In genomic region chr11:48025293-48025982, GRCh38 we compare ENCODE assay signal across 11 cellular contexts. TPM values are rescaled to one million over a fixed set of nuclear protein-coding genes. Genes with fewer than 3 reads are reported as not detected.
DNase-seq lines count a peak whose midpoint lies in the region; ATAC-seq and TF ChIP-seq lines count a peak whose summit lies in the region.
"Had no signal": no experiment of that assay in that cellular context is flagged by ENCODE, and none has a peak within 500 bp of the region (broad histone marks: within the 10 kb centered on the region; RNA-seq: fewer than 3 reads in every experiment).

No MANE protein-coding gene starts in this region.

- no peaks in the 10 kb centered on the region for H3K9me2 ChIP-seq in OCI-LY7 (ENCODE audit: insufficient read depth, low read length)

- CTCF ChIA-PET in OCI-LY7 (lab: Charles Lee; ENCODE audit: unreplicated experiment): interaction anchor here (0.5 to 1.5 kb wide), 3 partner anchors 17 to 45 kb away, joined by 4 to 9 read pairs (median 4); partner anchors contain the start of gene PTPRJ

- POLR2A ChIA-PET in OCI-LY7 (lab: Charles Lee): interaction anchor here (0.5 to 5.5 kb wide), 13 partner anchors 8 to 83 kb away, joined by 3 to 29 read pairs (median 7); no protein-coding TSS in a partner anchor

- no TSS peak for BruUV-seq in OCI-LY7 (replicated peaks; lab: Mats Ljungman, UMichigan)

- peak overlapping the region; percentile 61 for H3K4me3 ChIP-seq in OCI-LY7 (ENCODE audit: low read depth, low read length, poor library complexity, severe bottlenecking)
- H3K4me3 ChIP-seq: HAP-1, right lobe of liver had no signal

- H3K79me2 ChIP-seq in OCI-LY7 (ENCODE audit: insufficient read depth, low read depth, low read length): peaks cover 48% of the 10 kb centered on the region; the same call in 1 of the 2 replicates

- no peaks in the 10 kb centered on the region for H3K9me3 Mint-ChIP-seq in memory B cell
- H3K9me3 Mint-ChIP-seq in stimulated activated memory B cell treated with anti-CD40 and anti-IgM and Interleukin-4, amounts not matched to agents 10 μg/mL and 1 μg/mL and 100 μg/mL, for 72 hours: no peaks in the 10 kb centered on the region

- H2AFZ ChIP-seq in OCI-LY7 (ENCODE audit: low read length): no peak overlapping the region

- 0 out of 2 replicates have a peak, but pooled peaks have one; percentile 31 for TF ChIP-seq CTCF in OCI-LY7 (conservative IDR thresholded peaks at IDR 0.05; ENCODE audit: low read length)

- peaks cover 7% of the 10 kb centered on the region for H3K36me3 Mint-ChIP-seq in memory B cell
- H3K36me3 Mint-ChIP-seq in stimulated activated memory B cell treated with anti-CD40 and anti-IgM and Interleukin-4, amounts not matched to agents 10 μg/mL and 1 μg/mL and 100 μg/mL, for 72 hours: peaks cover 12% of the 10 kb centered on the region

- no peak overlapping the region for H3K4me3 Mint-ChIP-seq in memory B cell
- H3K4me3 Mint-ChIP-seq in stimulated activated memory B cell treated with anti-CD40 and anti-IgM and Interleukin-4, amounts not matched to agents 10 μg/mL and 1 μg/mL and 100 μg/mL, for 72 hours: no peak overlapping the region

- peaks cover 90% of the 10 kb centered on the region for H3K4me1 ChIP-seq in OCI-LY7 (ENCODE audit: insufficient read depth, low read length, poor library complexity, severe bottlenecking)

- no peaks in the 10 kb centered on the region for H4K20me1 ChIP-seq in OCI-LY7 (ENCODE audit: insufficient read depth, low read length)

- H3K4me1 Mint-ChIP-seq in memory B cell: peaks cover 41% of the 10 kb centered on the region
- H3K4me1 Mint-ChIP-seq in stimulated activated memory B cell treated with anti-CD40 and anti-IgM and Interleukin-4, amounts not matched to agents 10 μg/mL and 1 μg/mL and 100 μg/mL, for 72 hours: peaks cover 48% of the 10 kb centered on the region

- H3K9me3 ChIP-seq in OCI-LY7 (ENCODE audit: low read length): no peaks in the 10 kb centered on the region
- H3K9me3 ChIP-seq: HAP-1, right lobe of liver had no signal

- intact Hi-C loops in OCI-LY7 (cut with micrococcal nuclease; ENCODE audit: unreplicated experiment): loop anchor here (1.0 to 10.0 kb wide), 2 partner anchors 18 to 631 kb away; no protein-coding TSS in a partner anchor

- ATAC-seq in memory B cell (ENCODE audit: low read depth): no peak
- no peak for ATAC-seq in stimulated activated memory B cell treated with anti-CD40 and anti-IgM and Interleukin-4, amounts not matched to agents 10 μg/mL and 1 μg/mL and 100 μg/mL, for 72 hours
- no peak for ATAC-seq in GM21825 (IDR thresholded peaks at IDR 0.05; ENCODE audit: unreplicated experiment)

- peak overlapping the region; percentile 8 for H3K27ac Mint-ChIP-seq in memory B cell
- peak overlapping the region; percentile 10 for H3K27ac Mint-ChIP-seq in stimulated activated memory B cell treated with anti-CD40 and anti-IgM and Interleukin-4, amounts not matched to agents 10 μg/mL and 1 μg/mL and 100 μg/mL, for 72 hours

- H3K27me3 Mint-ChIP-seq in memory B cell: no peaks in the 10 kb centered on the region
- no peaks in the 10 kb centered on the region for H3K27me3 Mint-ChIP-seq in stimulated activated memory B cell treated with anti-CD40 and anti-IgM and Interleukin-4, amounts not matched to agents 10 μg/mL and 1 μg/mL and 100 μg/mL, for 72 hours

- DNase-seq in NCI-H2196 (lab: John Stamatoyannopoulos, UW; ENCODE audit: unreplicated experiment) (peak; percentile 39), NCI-H2196 treated with DMSO at 0.1 percent for 48 hours (lab: John Stamatoyannopoulos, UW; ENCODE audit: unreplicated experiment) (no peak), OCI-LY7 (ENCODE audit: low spot score) (peak; percentile 63), memory B cell (ENCODE audit: low spot score in 2 of 2) (no peak), NCI-H774 (lab: John Stamatoyannopoulos, UW) (no peak), GOT3 (lab: John Stamatoyannopoulos, UW) (no peak)
- DNase-seq: activated CD8-positive, alpha-beta memory T cell treated with anti-CD3 and anti-CD28 coated beads, Interleukin-2, amount 50 U/mL, for 4 hours had no signal

- peaks cover 4% of the 10 kb centered on the region; the same call in 1 of the 2 replicates for H3K36me3 ChIP-seq in OCI-LY7 (ENCODE audit: insufficient read depth, low read length)
- H3K36me3 ChIP-seq: HAP-1, right lobe of liver had no signal

- peak overlapping the region; percentile 94 for H3K4me2 ChIP-seq in OCI-LY7 (ENCODE audit: low read length)

- H3K27ac ChIP-seq in OCI-LY7 (ENCODE audit: low read depth, low read length, poor library complexity, severe bottlenecking): peak overlapping the region; percentile 86
- H3K27ac ChIP-seq: right lobe of liver had no signal

RNA-seq across cellular contexts. Expression of gene PTPRJ, which starts 45.1 kb away (rescaled TPM):
- total RNA-seq in OCI-LY7 (2014; rRNA removed; shearing (Covaris generic)): 4.5 and 5.4 TPM in 2 replicates
- 24.9 and 28.3 TPM in 2 replicates for total RNA-seq in OCI-LY7 (2022)

Comparison
In these comparisons a context has a peak if more than half of its experiments do, and no peak if none do; other contexts are left out.
1. DNase-seq: peak in NCI-H2196 (single experiment) and OCI-LY7 (single experiment); none in NCI-H2196 treated with DMSO at 0.1 percent for 48 hours (single experiment), memory B cell (0 of 2), NCI-H774 (single experiment) and GOT3 (single experiment).